1 cellular context compared by ENCODE assay signal in the genomic region with DNA sequence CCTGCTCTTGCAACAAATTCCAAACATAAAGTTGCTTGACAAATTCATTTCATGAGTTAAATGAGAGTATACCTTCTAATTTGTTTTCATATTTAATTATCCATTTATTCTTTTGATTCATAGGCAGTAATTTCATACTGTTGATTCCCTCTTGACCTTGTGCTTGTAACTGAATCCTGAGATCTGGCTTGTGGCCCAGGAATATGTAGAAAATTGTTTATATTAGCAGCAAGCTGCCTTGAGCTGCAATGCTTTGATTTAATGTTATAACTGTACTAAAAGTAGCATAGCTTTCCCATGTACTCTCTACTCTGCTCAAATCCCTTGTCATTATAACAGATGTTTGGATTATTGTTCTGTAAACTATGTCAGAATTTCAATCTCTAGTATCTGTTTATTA.
TF ChIP-seq lines count a peak whose summit lies in the region.

No MANE protein-coding gene starts in this region.

TF ChIP-seq in IMR-90, 13 proteins besides CTCF, POLR2A, EP300 and RAD21 (continued from another document):
- TF ChIP-seq, protein P1, sequence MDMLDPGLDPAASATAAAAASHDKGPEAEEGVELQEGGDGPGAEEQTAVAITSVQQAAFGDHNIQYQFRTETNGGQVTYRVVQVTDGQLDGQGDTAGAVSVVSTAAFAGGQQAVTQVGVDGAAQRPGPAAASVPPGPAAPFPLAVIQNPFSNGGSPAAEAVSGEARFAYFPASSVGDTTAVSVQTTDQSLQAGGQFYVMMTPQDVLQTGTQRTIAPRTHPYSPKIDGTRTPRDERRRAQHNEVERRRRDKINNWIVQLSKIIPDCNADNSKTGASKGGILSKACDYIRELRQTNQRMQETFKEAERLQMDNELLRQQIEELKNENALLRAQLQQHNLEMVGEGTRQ (IDR thresholded peaks at IDR 0.05; ENCODE audit: low read depth, low read length): no peak
- no peak for TF ChIP-seq FOS (IDR thresholded peaks at IDR 0.05; ENCODE audit: low read depth, low read length)
- TF ChIP-seq, protein P2, sequence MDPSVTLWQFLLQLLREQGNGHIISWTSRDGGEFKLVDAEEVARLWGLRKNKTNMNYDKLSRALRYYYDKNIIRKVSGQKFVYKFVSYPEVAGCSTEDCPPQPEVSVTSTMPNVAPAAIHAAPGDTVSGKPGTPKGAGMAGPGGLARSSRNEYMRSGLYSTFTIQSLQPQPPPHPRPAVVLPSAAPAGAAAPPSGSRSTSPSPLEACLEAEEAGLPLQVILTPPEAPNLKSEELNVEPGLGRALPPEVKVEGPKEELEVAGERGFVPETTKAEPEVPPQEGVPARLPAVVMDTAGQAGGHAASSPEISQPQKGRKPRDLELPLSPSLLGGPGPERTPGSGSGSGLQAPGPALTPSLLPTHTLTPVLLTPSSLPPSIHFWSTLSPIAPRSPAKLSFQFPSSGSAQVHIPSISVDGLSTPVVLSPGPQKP (IDR thresholded peaks at IDR 0.05; ENCODE audit: borderline replicate concordance, low read depth, low read length): no peak
- no peak for TF ChIP-seq SMC3 (IDR thresholded peaks at IDR 0.05; ENCODE audit: low read depth, low read length)
- no peak for TF ChIP-seq MAZ (IDR thresholded peaks at IDR 0.05; ENCODE audit: borderline replicate concordance, low read depth, low read length)
